36 cellular contexts compared by ENCODE assay signal in genomic region chr20:959996-960615, GRCh38. TPM values are rescaled to one million over a fixed set of nuclear protein-coding genes. Genes with fewer than 3 reads are reported as not detected.
"Had no signal": no experiment of that assay in that cellular context is flagged by ENCODE, and none has a peak within 500 bp of the region (broad histone marks: within the 10 kb centered on the region; RNA-seq: fewer than 3 reads in every experiment).

No MANE protein-coding gene starts in this region.

- H3K4me1 ChIP-seq: foreskin keratinocyte, gastrocnemius medialis had no signal

- H3K9me3 ChIP-seq: esophagus muscularis mucosa, gastrocnemius medialis, heart left ventricle had no signal

- ATAC-seq: activated CD4-positive, CD25-positive, alpha-beta regulatory T cell treated with anti-CD3 and anti-CD28 coated beads, Interleukin-2, amount 50 U/mL, for 24 hours; activated CD8-positive, alpha-beta memory T cell treated with anti-CD3 and anti-CD28 coated beads, Interleukin-2, amount 10 ng/mL, durations not matched to agents 7 days and 5 days; activated CD8-positive, alpha-beta T cell treated with anti-CD3 and anti-CD28 coated beads, Interleukin-2, amount 10 ng/mL, durations not matched to agents 7 days and 5 days; effector memory CD8-positive, alpha-beta T cell; foreskin keratinocyte; gastrocnemius medialis; heart left ventricle; T-helper 17 cell had no signal

- H3K36me3 ChIP-seq: brain microvascular endothelial cell, esophagus muscularis mucosa, gastrocnemius medialis, heart left ventricle, WERI-Rb-1 had no signal

- H3K27me3 ChIP-seq: brain microvascular endothelial cell had no signal

- FAIRE-seq: astrocyte, bronchial epithelial cell, colon had no signal

- H3K4me3 ChIP-seq: esophagus muscularis mucosa, gastrocnemius medialis, heart left ventricle had no signal

- H3K27ac ChIP-seq: brain microvascular endothelial cell, esophagus muscularis mucosa, foreskin keratinocyte, gastrocnemius medialis, heart left ventricle, WERI-Rb-1 had no signal

- DNase-seq: activated B cell treated with CpG ODN at 0.5 μM for 24 hours; activated CD4-positive, alpha-beta memory T cell treated with anti-CD3 and anti-CD28 coated beads for 36 hours; activated CD4-positive, alpha-beta T cell treated with anti-CD3 and anti-CD28 coated beads for 48 hours; activated CD8-positive, alpha-beta memory T cell treated with anti-CD3 and anti-CD28 coated beads, Interleukin-2, amount 10 ng/mL, durations not matched to agents 7 days and 5 days; activated CD8-positive, alpha-beta memory T cell treated with anti-CD3 and anti-CD28 coated beads, Interleukin-2, amount 50 U/mL, for 4 hours; activated CD8-positive, alpha-beta T cell treated with anti-CD3 and anti-CD28 coated beads, Interleukin-2, amount 10 ng/mL, durations not matched to agents 7 days and 5 days; activated effector memory CD4-positive, alpha-beta T cell treated with anti-CD3 and anti-CD28 coated beads, Interleukin-2, amount 50 U/mL, for 16 hours; activated naive CD4-positive, alpha-beta T cell treated with anti-CD3 and anti-CD28 coated beads for 36 hours; activated naive CD8-positive, alpha-beta T cell treated with anti-CD3 and anti-CD28 coated beads for 36 hours; activated T-cell treated with anti-CD3 and anti-CD28 coated beads, Interleukin-2, amount 50 U/mL, for 1 hour; activated T-cell treated with anti-CD3 and anti-CD28 coated beads, Interleukin-2, amount 50 U/mL, for 48 hours; amniotic stem cell; anterior cingulate cortex; brain microvascular endothelial cell; cortex of kidney; dermis blood vessel endothelial cell; effector CD4-positive, alpha-beta T cell; effector memory CD8-positive, alpha-beta T cell; erythroblast; foreskin keratinocyte; gastrocnemius medialis; glutamatergic neuron; heart left ventricle; T-helper 1 cell; T-helper 17 cell; T1000; WERI-Rb-1 had no signal

RNA-seq across cellular contexts. Expression of gene RSPO4, which starts 42.0 kb away (rescaled TPM):
- total RNA-seq: activated CD4-positive, alpha-beta memory T cell treated with anti-CD3 and anti-CD28 coated beads for 36 hours; activated CD8-positive, alpha-beta memory T cell treated with anti-CD3 and anti-CD28 coated beads for 36 hours; activated CD8-positive, alpha-beta memory T cell treated with anti-CD3 and anti-CD28 coated beads, Interleukin-2, amount 10 ng/mL, durations not matched to agents 7 days and 5 days; activated CD8-positive, alpha-beta T cell treated with anti-CD3 and anti-CD28 coated beads, Interleukin-2, amount 10 ng/mL, durations not matched to agents 7 days and 5 days; activated naive CD4-positive, alpha-beta T cell treated with anti-CD3 and anti-CD28 coated beads for 36 hours; activated naive CD8-positive, alpha-beta T cell treated with anti-CD3 and anti-CD28 coated beads for 36 hours; activated T-helper 1 cell treated with anti-CD3 and anti-CD28 coated beads, Interleukin-12 subunit alpha, Interleukin-12 subunit beta, Interleukin-2, Interleukin-4 antibody, amounts not matched to agents 30 ng/mL and 10 ng/mL and 1 ng/mL, durations not matched to agents 14 hours and 24 hours and 36 hours; activated T-helper 2 cell treated with anti-CD3 and anti-CD28 coated beads, Interferon-gamma antibody, Interleukin-2, Interleukin-4, amounts not matched to agents 10 μg/mL and 5 μg/mL and 100 μg/mL, durations not matched to agents 14 hours and 24 hours and 36 hours; bronchial epithelial cell; cardiac septum; dermis blood vessel endothelial cell; foreskin keratinocyte; gastrocnemius medialis; T-helper 17 cell had no signal

RNA-seq across cellular contexts. Expression of gene ANGPT4, which starts 44.0 kb away (rescaled TPM):
- total RNA-seq: activated B cell treated with CpG ODN at 0.5 μM for 24 hours; activated CD4-positive, alpha-beta memory T cell treated with anti-CD3 and anti-CD28 coated beads for 36 hours; activated CD8-positive, alpha-beta memory T cell treated with anti-CD3 and anti-CD28 coated beads for 36 hours; activated CD8-positive, alpha-beta memory T cell treated with anti-CD3 and anti-CD28 coated beads, Interleukin-2, amount 10 ng/mL, durations not matched to agents 7 days and 5 days; activated CD8-positive, alpha-beta T cell treated with anti-CD3 and anti-CD28 coated beads, Interleukin-2, amount 10 ng/mL, durations not matched to agents 7 days and 5 days; activated naive CD4-positive, alpha-beta T cell treated with anti-CD3 and anti-CD28 coated beads for 36 hours; activated naive CD8-positive, alpha-beta T cell treated with anti-CD3 and anti-CD28 coated beads for 36 hours; activated T-helper 1 cell treated with anti-CD3 and anti-CD28 coated beads, Interleukin-12 subunit alpha, Interleukin-12 subunit beta, Interleukin-2, Interleukin-4 antibody, amounts not matched to agents 30 ng/mL and 10 ng/mL and 1 ng/mL, durations not matched to agents 14 hours and 24 hours and 36 hours; activated T-helper 2 cell treated with anti-CD3 and anti-CD28 coated beads, Interferon-gamma antibody, Interleukin-2, Interleukin-4, amounts not matched to agents 10 μg/mL and 5 μg/mL and 100 μg/mL, durations not matched to agents 14 hours and 24 hours and 36 hours; bronchial epithelial cell; cardiac septum; dermis blood vessel endothelial cell; foreskin keratinocyte; T-helper 17 cell had no signal
- polyA plus RNA-seq: foreskin keratinocyte had no signal
